8 cellular contexts compared by ENCODE assay signal in the genomic region with DNA sequence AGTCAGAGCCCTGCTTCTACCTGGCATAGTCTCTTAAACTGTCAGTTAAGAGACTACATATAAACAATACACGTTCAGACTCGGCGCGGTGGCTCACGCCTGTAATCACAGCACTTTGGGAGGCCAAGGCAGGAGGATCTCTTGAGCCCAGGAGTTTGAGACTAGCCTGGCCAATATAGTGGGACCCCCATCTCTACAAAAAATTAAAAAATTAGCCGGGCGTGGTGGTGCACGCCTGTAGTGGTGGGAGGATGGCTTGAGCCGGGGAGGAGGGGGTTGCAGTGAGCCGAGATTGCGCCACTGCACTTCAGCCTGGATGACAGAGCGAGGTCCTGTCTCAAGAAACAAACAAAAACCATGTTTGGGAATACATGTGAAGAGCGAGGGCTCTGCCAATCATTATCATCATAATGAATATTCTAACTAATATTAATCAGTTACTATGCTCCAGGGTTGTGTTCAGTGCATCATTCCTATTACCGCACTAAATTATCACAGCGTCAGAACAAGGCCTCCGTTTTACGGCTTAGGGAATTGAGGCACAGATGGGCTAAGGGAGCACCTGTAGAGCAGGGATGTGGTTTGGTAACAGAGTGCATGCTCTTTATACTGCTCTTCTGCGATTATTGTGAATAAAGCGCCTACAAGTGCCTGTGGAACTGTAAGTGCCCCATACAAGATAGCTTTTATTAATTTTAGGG. TPM values are rescaled to one million over a fixed set of nuclear protein-coding genes. Genes with fewer than 3 reads are reported as not detected.
DNase-seq lines count a peak whose midpoint lies in the region; ATAC-seq and TF ChIP-seq lines count a peak whose summit lies in the region.

No MANE protein-coding gene starts in this region.

- H3K4me3 ChIP-seq in hepatocyte = no peak overlapping the region
- H3K4me3 ChIP-seq in stomach smooth muscle (ENCODE audit: low read length in 2 of 2) = peak overlapping the region; percentile 27 to 31
- no peak overlapping the region for H3K4me3 ChIP-seq in A673 (ENCODE audit: low read depth, low read length, poor library complexity, severe bottlenecking)

- H3K79me2 ChIP-seq in hepatocyte = peaks cover 77% of the 10 kb centered on the region

- no peak for ATAC-seq in activated CD8-positive, alpha-beta T cell treated with anti-CD3 and anti-CD28 coated beads for 36 hours
- no peak for ATAC-seq in GM18861 (IDR thresholded peaks at IDR 0.05; ENCODE audit: unreplicated experiment)

- H2AFZ ChIP-seq in hepatocyte = peak overlapping the region; percentile 22

- in situ Hi-C loops in GM13976 (cut with MboI; ENCODE audit: low sequenced_read_pairs, unreplicated experiment) = no loop called here

- H3K4me1 ChIP-seq in hepatocyte (ENCODE audit: insufficient read depth) (peaks cover 53% of the 10 kb centered on the region), stomach smooth muscle (ENCODE audit: control insufficient read depth, insufficient read depth, low read length) (peaks cover 49% of the 10 kb centered on the region), A673 (ENCODE audit: insufficient read depth, low read length, poor library complexity, severe bottlenecking) (no peaks in the 10 kb centered on the region)

- H3K27me3 ChIP-seq in hepatocyte (no peaks in the 10 kb centered on the region), stomach smooth muscle (ENCODE audit: control insufficient read depth in 1 of 2, insufficient read depth in 2 of 2, low read length in 2 of 2) (no peaks in the 10 kb centered on the region), A673 (replicated peaks; ENCODE audit: insufficient read depth, low read depth, low read length, poor library complexity) (no peaks in the 10 kb centered on the region)

- H3K36me3 ChIP-seq in hepatocyte (replicated peaks; ENCODE audit: insufficient read depth, low read depth) (no peaks in the 10 kb centered on the region), stomach smooth muscle (ENCODE audit: control insufficient read depth in 2 of 2, insufficient read depth in 2 of 2, low read length in 2 of 2) (peaks cover 0 to 4% of the 10 kb centered on the region in 2 donors), A673 (ENCODE audit: insufficient read depth, low read length, poor library complexity, severe bottlenecking) (no peaks in the 10 kb centered on the region)

- peak overlapping the region; percentile 100 for H3K4me3 Mint-ChIP-seq in activated CD8-positive, alpha-beta T cell treated with anti-CD3 and anti-CD28 coated beads for 36 hours

- WGBS in hepatocyte (ENCODE audit: low lambda C conversion rate, missing lambda C conversion rate) = 95% methylated on average over 18 of the region's 19 CpGs

- DNase-seq in NCI-H2171 treated with DMSO at 0.1 percent for 48 hours (lab: John Stamatoyannopoulos, UW) (peak; percentile 22), NCI-H2171 (lab: John Stamatoyannopoulos, UW) (no peak), hepatocyte (ENCODE audit: low spot score) (no peak), A673 (ENCODE audit: low spot score) (no peak), GM13976 (ENCODE audit: low spot score) (no peak)
- DNase-seq in activated CD8-positive, alpha-beta T cell treated with anti-CD3 and anti-CD28 coated beads for 36 hours = no peak

- POLR2A ChIA-PET in activated CD8-positive, alpha-beta T cell treated with anti-CD3 and anti-CD28 coated beads for 36 hours (lab: Charles Lee) = interaction anchor here (1.5 kb wide), 1 partner anchor 235 kb away, joined by 3 read pairs; the partner anchor contains the start of gene NEK4
- POLR2A ChIA-PET in A673 (lab: Charles Lee; ENCODE audit: low non-redundant PET) = interaction anchor here (0.5 kb wide), 1 partner anchor 194 kb away, joined by 10 read pairs; no protein-coding TSS in a partner anchor

- no TSS peak for BruUV-seq in A673 (replicated peaks; lab: Mats Ljungman, UMichigan)

- no peak overlapping the region for H3K27ac Mint-ChIP-seq in activated CD8-positive, alpha-beta T cell treated with anti-CD3 and anti-CD28 coated beads for 36 hours

- H3K4me1 Mint-ChIP-seq in activated CD8-positive, alpha-beta T cell treated with anti-CD3 and anti-CD28 coated beads for 36 hours (ENCODE audit: low read depth) = peaks cover 42% of the 10 kb centered on the region

- peak overlapping the region; percentile 84 for H3K4me2 ChIP-seq in hepatocyte

- H3K9me3 ChIP-seq in hepatocyte (ENCODE audit: low read depth) (no peaks in the 10 kb centered on the region), stomach smooth muscle (ENCODE audit: control insufficient read depth in 2 of 2, low read length in 2 of 2) (no peaks in the 10 kb centered on the region), A673 (ENCODE audit: low read depth, low read length, poor library complexity, severe bottlenecking) (no peaks in the 10 kb centered on the region)

- peaks cover 24% of the 10 kb centered on the region for H3K36me3 Mint-ChIP-seq in activated CD8-positive, alpha-beta T cell treated with anti-CD3 and anti-CD28 coated beads for 36 hours (ENCODE audit: low read depth)

- H4K20me1 ChIP-seq in hepatocyte (ENCODE audit: insufficient read depth, poor library complexity, severe bottlenecking) = peaks cover 27% of the 10 kb centered on the region

- intact Hi-C loops in activated CD8-positive, alpha-beta T cell treated with anti-CD3 and anti-CD28 coated beads for 36 hours (cut with micrococcal nuclease) = loop anchor here (10.0 kb wide), 1 partner anchor 149 kb away; the partner anchor contains the start of genes GNL3 and PBRM1
- intact Hi-C loops in A673 (cut with micrococcal nuclease; ENCODE audit: unreplicated experiment) = no loop called here

- no peaks in the 10 kb centered on the region for H3K9me2 ChIP-seq in hepatocyte (replicated peaks; ENCODE audit: insufficient read depth)

- H3K27ac ChIP-seq in hepatocyte (peak overlapping the region; percentile 91), stomach smooth muscle (ENCODE audit: low read length) (no peak overlapping the region), A673 (ENCODE audit: low read depth, low read length, poor library complexity, severe bottlenecking) (no peak overlapping the region)

- CTCF ChIA-PET in activated CD8-positive, alpha-beta T cell treated with anti-CD3 and anti-CD28 coated beads for 36 hours (lab: Charles Lee) = interaction anchor here (0.8 to 1.2 kb wide), 5 partner anchors 63 to 127 kb away, joined by 3 to 4 read pairs (median 3); no protein-coding TSS in a partner anchor
- CTCF ChIA-PET in A673 (lab: Charles Lee) = interaction anchor here (0.6 kb wide), 1 partner anchor 38 kb away, joined by 5 read pairs; no protein-coding TSS in a partner anchor

- no peaks in the 10 kb centered on the region for H3K9me3 Mint-ChIP-seq in activated CD8-positive, alpha-beta T cell treated with anti-CD3 and anti-CD28 coated beads for 36 hours

- no peak for TF ChIP-seq CTCF in activated CD8-positive, alpha-beta T cell treated with anti-CD3 and anti-CD28 coated beads for 36 hours (IDR thresholded peaks at IDR 0.05)
- TF ChIP-seq CTCF in hepatocyte (IDR thresholded peaks at IDR 0.05; ENCODE audit: poor library complexity) (no peak), A673 (conservative IDR thresholded peaks at IDR 0.05; ENCODE audit: low read depth, low read length) (no peak), GM13976 (IDR thresholded peaks at IDR 0.05; ENCODE audit: borderline replicate concordance, control extremely low read depth, extremely low read depth, insufficient read depth, missing control alignments) (no peak)

- H3K27me3 Mint-ChIP-seq in activated CD8-positive, alpha-beta T cell treated with anti-CD3 and anti-CD28 coated beads for 36 hours = no peaks in the 10 kb centered on the region

- no peak overlapping the region for H3K9ac ChIP-seq in stomach smooth muscle (ENCODE audit: low read length in 2 of 2)

RNA-seq across cellular contexts. Expression of gene UQCC5, which starts 0.8 kb away (rescaled TPM):
- total RNA-seq in activated CD8-positive, alpha-beta T cell treated with anti-CD3 and anti-CD28 coated beads for 36 hours = 10 to 100 TPM; 14.0 to 20.5 TPM
- total RNA-seq in hepatocyte = 0.12 and 0.83 TPM in 2 replicates
- polyA plus RNA-seq in hepatocyte = 51.7 and 59.4 TPM in 2 replicates
- 10.3 and 14.4 TPM in 2 replicates for total RNA-seq in A673 (2021)

RNA-seq across cellular contexts. Expression of gene NT5DC2, which starts 1.9 kb away (rescaled TPM):
- 10 to 100 TPM; 53.8 to 61.7 TPM for total RNA-seq in activated CD8-positive, alpha-beta T cell treated with anti-CD3 and anti-CD28 coated beads for 36 hours
- total RNA-seq in hepatocyte = 167 and 172 TPM in 2 replicates
- 166 and 177 TPM in 2 replicates for polyA plus RNA-seq in hepatocyte
- total RNA-seq in A673 (2021) = 108 and 147 TPM in 2 replicates

RNA-seq across cellular contexts. Expression of gene STAB1, which starts 40.4 kb away (rescaled TPM):
- under 1 TPM; 0.09 to 0.20 TPM for total RNA-seq in activated CD8-positive, alpha-beta T cell treated with anti-CD3 and anti-CD28 coated beads for 36 hours
- total RNA-seq in hepatocyte (4.0 and 4.6 TPM in 2 replicates), A673 (2021) (0.41 TPM in 1 of 2 replicates, not detected in the other)
- polyA plus RNA-seq in hepatocyte = 3.0 and 4.0 TPM in 2 replicates

Comparison
In these comparisons a context has a peak if more than half of its experiments do, and no peak if none do; other contexts are left out.
1. H3K4me3 ChIP-seq: peak in stomach smooth muscle (2 of 2); none in hepatocyte (single experiment) and A673 (single experiment).